ENCODE assay signal across 25 cellular contexts in genomic region chr19:32624410-32624809, GRCh38. TPM values are rescaled to one million over a fixed set of nuclear protein-coding genes. Genes with fewer than 3 reads are reported as not detected.
"Had no signal": no experiment of that assay in that cellular context is flagged by ENCODE, and none has a peak within 500 bp of the region (broad histone marks: within the 10 kb centered on the region; RNA-seq: fewer than 3 reads in every experiment).

No MANE protein-coding gene starts in this region.

- ATAC-seq: activated CD4-positive, CD25-positive, alpha-beta regulatory T cell treated with anti-CD3 and anti-CD28 coated beads, Interleukin-2, amount 50 U/mL, for 24 hours; activated naive CD8-positive, alpha-beta T cell treated with anti-CD3 and anti-CD28 coated beads, Interleukin-2, amount 50 U/mL, for 24 hours; body of pancreas; gastroesophageal sphincter; left colon; mucosa of descending colon; right cardiac atrium; stimulated activated effector memory CD8-positive, alpha-beta T cell treated with anti-CD3 and anti-CD28 coated beads, Interleukin-12 subunit alpha, Interleukin-12 subunit beta, amount 100 ng/mL, for 72 hours had no signal

- H3K9me3 Mint-ChIP-seq: activated CD4-positive, alpha-beta memory T cell treated with anti-CD3 and anti-CD28 coated beads, Interleukin-2, amount 10 ng/mL, durations not matched to agents 7 days and 5 days; activated CD4-positive, alpha-beta T cell treated with anti-CD3 and anti-CD28 coated beads, Interleukin-2, amount 10 ng/mL, durations not matched to agents 24 days and 14 days; activated naive CD8-positive, alpha-beta T cell treated with anti-CD3 and anti-CD28 coated beads, Interleukin-2, amount 50 U/mL, for 24 hours; activated T-helper 1 cell treated with anti-CD3 and anti-CD28 coated beads, Interleukin-12 subunit alpha, Interleukin-12 subunit beta, Interleukin-2, Interleukin-4 antibody, amounts not matched to agents 30 ng/mL and 10 ng/mL and 1 ng/mL, durations not matched to agents 14 hours and 24 hours and 36 hours; nephron progenitor cell; stimulated activated effector memory CD8-positive, alpha-beta T cell treated with anti-CD3 and anti-CD28 coated beads, Interleukin-12 subunit alpha, Interleukin-12 subunit beta, amount 100 ng/mL, for 72 hours had no signal

- H3K4me3 ChIP-seq: body of pancreas, cardiac muscle cell, gastroesophageal sphincter, mucosa of descending colon, uterus had no signal

- DNase-seq: activated CD4-positive, alpha-beta memory T cell treated with anti-CD3 and anti-CD28 coated beads, Interleukin-2, amount 10 ng/mL, durations not matched to agents 7 days and 5 days; activated CD4-positive, alpha-beta T cell treated with anti-CD3 and anti-CD28 coated beads, Interleukin-2, amount 10 ng/mL, durations not matched to agents 24 days and 14 days; activated gamma-delta T cell; activated naive CD4-positive, alpha-beta T cell treated with anti-CD3 and anti-CD28 coated beads, Interleukin-2, amount 50 U/mL, for 16 hours; activated naive CD8-positive, alpha-beta T cell treated with anti-CD3 and anti-CD28 coated beads, Interleukin-2, amount 50 U/mL, for 24 hours; anterior cingulate cortex; body of pancreas; erythroblast; head of caudate nucleus; hypothalamus; left colon; mesenchymal stem cell; mucosa of descending colon; nephron progenitor cell; nucleus accumbens; right cardiac atrium; small intestine; stimulated activated CD4-positive, alpha-beta T cell treated with anti-CD3 and anti-CD28 coated beads, Interleukin-2, amount 100 ng/mL, for 24 hours; trophoblast cell; uterus had no signal

- H3K4me1 Mint-ChIP-seq: activated CD4-positive, alpha-beta memory T cell treated with anti-CD3 and anti-CD28 coated beads, Interleukin-2, amount 10 ng/mL, durations not matched to agents 7 days and 5 days; activated CD4-positive, alpha-beta T cell treated with anti-CD3 and anti-CD28 coated beads, Interleukin-2, amount 10 ng/mL, durations not matched to agents 24 days and 14 days; activated naive CD8-positive, alpha-beta T cell treated with anti-CD3 and anti-CD28 coated beads, Interleukin-2, amount 50 U/mL, for 24 hours; stimulated activated effector memory CD8-positive, alpha-beta T cell treated with anti-CD3 and anti-CD28 coated beads, Interleukin-12 subunit alpha, Interleukin-12 subunit beta, amount 100 ng/mL, for 72 hours had no signal

- H3K27me3 Mint-ChIP-seq: activated CD4-positive, alpha-beta memory T cell treated with anti-CD3 and anti-CD28 coated beads, Interleukin-2, amount 10 ng/mL, durations not matched to agents 7 days and 5 days; activated CD4-positive, alpha-beta T cell treated with anti-CD3 and anti-CD28 coated beads, Interleukin-2, amount 10 ng/mL, durations not matched to agents 24 days and 14 days; activated naive CD8-positive, alpha-beta T cell treated with anti-CD3 and anti-CD28 coated beads, Interleukin-2, amount 50 U/mL, for 24 hours had no signal

- H3K4me3 Mint-ChIP-seq: activated CD4-positive, alpha-beta memory T cell treated with anti-CD3 and anti-CD28 coated beads, Interleukin-2, amount 10 ng/mL, durations not matched to agents 7 days and 5 days; activated CD4-positive, alpha-beta T cell treated with anti-CD3 and anti-CD28 coated beads, Interleukin-2, amount 10 ng/mL, durations not matched to agents 24 days and 14 days; activated naive CD8-positive, alpha-beta T cell treated with anti-CD3 and anti-CD28 coated beads, Interleukin-2, amount 50 U/mL, for 24 hours; activated T-helper 1 cell treated with anti-CD3 and anti-CD28 coated beads, Interleukin-12 subunit alpha, Interleukin-12 subunit beta, Interleukin-2, Interleukin-4 antibody, amounts not matched to agents 30 ng/mL and 10 ng/mL and 1 ng/mL, durations not matched to agents 14 hours and 24 hours and 36 hours; nephron progenitor cell; stimulated activated effector memory CD8-positive, alpha-beta T cell treated with anti-CD3 and anti-CD28 coated beads, Interleukin-12 subunit alpha, Interleukin-12 subunit beta, amount 100 ng/mL, for 72 hours had no signal

- H3K27ac Mint-ChIP-seq: activated CD4-positive, alpha-beta memory T cell treated with anti-CD3 and anti-CD28 coated beads, Interleukin-2, amount 10 ng/mL, durations not matched to agents 7 days and 5 days; activated CD4-positive, alpha-beta T cell treated with anti-CD3 and anti-CD28 coated beads, Interleukin-2, amount 10 ng/mL, durations not matched to agents 24 days and 14 days; activated naive CD8-positive, alpha-beta T cell treated with anti-CD3 and anti-CD28 coated beads, Interleukin-2, amount 50 U/mL, for 24 hours; activated T-helper 1 cell treated with anti-CD3 and anti-CD28 coated beads, Interleukin-12 subunit alpha, Interleukin-12 subunit beta, Interleukin-2, Interleukin-4 antibody, amounts not matched to agents 30 ng/mL and 10 ng/mL and 1 ng/mL, durations not matched to agents 14 hours and 24 hours and 36 hours; nephron progenitor cell; stimulated activated effector memory CD8-positive, alpha-beta T cell treated with anti-CD3 and anti-CD28 coated beads, Interleukin-12 subunit alpha, Interleukin-12 subunit beta, amount 100 ng/mL, for 72 hours had no signal

RNA-seq across cellular contexts. Expression of gene RGS9BP, which starts 51.2 kb away (rescaled TPM):
- total RNA-seq: activated T-helper 1 cell treated with anti-CD3 and anti-CD28 coated beads, Interleukin-12 subunit alpha, Interleukin-12 subunit beta, Interleukin-2, Interleukin-4 antibody, amounts not matched to agents 30 ng/mL and 10 ng/mL and 1 ng/mL, durations not matched to agents 14 hours and 24 hours and 36 hours; body of pancreas had no signal
